ENCODE assay signal across 28 cellular contexts in the genomic region with DNA sequence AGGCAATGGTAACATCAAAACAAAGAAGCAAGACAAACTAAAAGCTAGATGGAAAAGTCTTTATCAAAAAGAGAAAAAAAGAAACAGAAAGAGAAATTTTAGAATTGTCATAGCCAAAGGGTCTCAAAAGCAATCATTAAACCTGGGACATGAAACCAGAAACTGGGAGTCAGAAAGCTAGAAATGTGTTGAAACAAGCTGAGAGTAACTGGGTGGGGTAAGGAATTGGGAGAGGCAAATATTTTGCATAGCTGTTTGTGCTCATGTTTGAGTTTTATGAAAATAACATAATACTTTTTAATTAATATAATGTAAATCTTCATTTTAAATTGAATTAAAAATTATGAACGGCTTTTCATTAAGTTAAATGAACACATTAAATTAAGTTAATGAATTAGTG. TPM values are rescaled to one million over a fixed set of nuclear protein-coding genes. Genes with fewer than 3 reads are reported as not detected.
"Had no signal": no experiment of that assay in that cellular context is flagged by ENCODE, and none has a peak within 500 bp of the region (broad histone marks: within the 10 kb centered on the region; RNA-seq: fewer than 3 reads in every experiment).

No MANE protein-coding gene starts in this region.

- ATAC-seq: activated CD4-positive, CD25-positive, alpha-beta regulatory T cell treated with anti-CD3 and anti-CD28 coated beads, Interleukin-2, amount 50 U/mL, for 24 hours; activated CD8-positive, alpha-beta T cell treated with anti-CD3 and anti-CD28 coated beads, Interleukin-2, amount 10 ng/mL, durations not matched to agents 7 days and 5 days; left lobe of liver had no signal

- FAIRE-seq: kidney, urothelium cell line had no signal

- H3K27me3 ChIP-seq: colonic mucosa, tibial artery had no signal

- H3K4me1 ChIP-seq: colonic mucosa, tibial artery had no signal

- DNase-seq: activated CD4-positive, alpha-beta T cell treated with anti-CD3 and anti-CD28 coated beads, Interleukin-2, amount 10 ng/mL, durations not matched to agents 7 days and 5 days; activated CD8-positive, alpha-beta T cell treated with anti-CD3 and anti-CD28 coated beads, Interleukin-2, amount 10 ng/mL, durations not matched to agents 7 days and 5 days; activated naive CD4-positive, alpha-beta T cell treated with anti-CD3 and anti-CD28 coated beads for 36 hours; activated T-cell treated with anti-CD3 and anti-CD28 coated beads, Interleukin-2, amount 50 U/mL, for 24 hours; anterior cingulate cortex; colonic mucosa; foreskin melanocyte; hypothalamus; kidney; occipital lobe; retina; stimulated activated CD4-positive, alpha-beta T cell treated with anti-CD3 and anti-CD28 coated beads, Interleukin-12 subunit alpha, Interleukin-12 subunit beta, amount 100 ng/mL, for 4 hours; stimulated activated CD4-positive, alpha-beta T cell treated with anti-CD3 and anti-CD28 coated beads, Interleukin-1b, Interleukin-23, amount 100 ng/mL, for 48 hours; stimulated activated CD8-positive, alpha-beta memory T cell treated with anti-CD3 and anti-CD28 coated beads, Interleukin-4, amount 100 ng/mL, for 48 hours; stimulated activated naive CD4-positive, alpha-beta T cell treated with Interleukin-2 at 50 U/mL for 16 hours; T-helper 1 cell; T1000; tibial artery had no signal

- H3K9me3 ChIP-seq: colonic mucosa, tibial artery had no signal

- H3K36me3 ChIP-seq: colonic mucosa, tibial artery had no signal

- H3K4me3 ChIP-seq: colonic mucosa, tibial artery had no signal

- H3K27ac ChIP-seq: colonic mucosa, tibial artery had no signal

RNA-seq across cellular contexts. Expression of a gene that starts 20.1 kb away (rescaled TPM):
- total RNA-seq: activated CD4-positive, alpha-beta T cell treated with anti-CD3 and anti-CD28 coated beads, Interleukin-2, amount 10 ng/mL, durations not matched to agents 7 days and 5 days; activated CD8-positive, alpha-beta T cell treated with anti-CD3 and anti-CD28 coated beads, Interleukin-2, amount 10 ng/mL, durations not matched to agents 7 days and 5 days; activated naive CD4-positive, alpha-beta T cell treated with anti-CD3 and anti-CD28 coated beads for 36 hours; activated T-helper 2 cell treated with anti-CD3 and anti-CD28 coated beads, Interferon-gamma antibody, Interleukin-2, Interleukin-4, amounts not matched to agents 10 μg/mL and 5 μg/mL and 100 μg/mL, durations not matched to agents 14 hours and 24 hours and 36 hours; kidney; left lobe of liver had no signal
- polyA plus RNA-seq: neural cell had no signal

RNA-seq across cellular contexts. Expression of a gene that starts 40.4 kb away (rescaled TPM):
- total RNA-seq: activated CD4-positive, alpha-beta T cell treated with anti-CD3 and anti-CD28 coated beads, Interleukin-2, amount 10 ng/mL, durations not matched to agents 7 days and 5 days; activated CD8-positive, alpha-beta T cell treated with anti-CD3 and anti-CD28 coated beads, Interleukin-2, amount 10 ng/mL, durations not matched to agents 7 days and 5 days; activated naive CD4-positive, alpha-beta T cell treated with anti-CD3 and anti-CD28 coated beads for 36 hours; activated T-helper 2 cell treated with anti-CD3 and anti-CD28 coated beads, Interferon-gamma antibody, Interleukin-2, Interleukin-4, amounts not matched to agents 10 μg/mL and 5 μg/mL and 100 μg/mL, durations not matched to agents 14 hours and 24 hours and 36 hours; colonic mucosa; fibroblast of lung; kidney; left lobe of liver; lung microvascular endothelial cell; myocyte; occipital lobe; posterior vena cava; subcutaneous adipose tissue had no signal
- polyA plus RNA-seq: neural cell had no signal
